ENCODE assay signal across 8 cellular contexts in genomic region chr1:25031966-25032667, GRCh38.
A peak's percentile ranks its signal among the peaks of the same experiment; 100 is the strongest.
DNase-seq lines count a peak whose midpoint lies in the region; ATAC-seq, FAIRE-seq and TF ChIP-seq lines count a peak whose summit lies in the region.

No MANE protein-coding gene starts in this region.

- no peak overlapping the region for H3K4me3 ChIP-seq in fibroblast of lung (replicated peaks in 1 of 4; ENCODE audit: control extremely low read depth in 1 of 4, insufficient read depth in 1 of 4, low read depth in 3 of 4, low read length in 4 of 4)
- no peak overlapping the region for H3K4me3 ChIP-seq in hepatocyte

- FAIRE-seq in D721Med (lab: Jason Lieb, UNC): no peak

- no peak overlapping the region for H2AFZ ChIP-seq in fibroblast of lung (ENCODE audit: low read length)
- no peak overlapping the region for H2AFZ ChIP-seq in hepatocyte

- H4K20me1 ChIP-seq in fibroblast of lung (ENCODE audit: control insufficient read depth, extremely low read depth, insufficient read depth, low read length): no peaks in the 10 kb centered on the region
- H4K20me1 ChIP-seq in hepatocyte (ENCODE audit: insufficient read depth, poor library complexity, severe bottlenecking): no peaks in the 10 kb centered on the region

- WGBS in hepatocyte (ENCODE audit: low lambda C conversion rate, missing lambda C conversion rate): 74% methylated on average over 21 of the region's 21 CpGs

- peak; percentile 26 for ATAC-seq in HG03469 (IDR thresholded peaks at IDR 0.05; ENCODE audit: unreplicated experiment)

- TF ChIP-seq CTCF in fibroblast of lung (conservative IDR thresholded peaks at IDR 0.05 in 1 of 2, IDR thresholded peaks at IDR 0.05 in 1 of 2; ENCODE audit: low read depth in 1 of 2, low read length in 2 of 2): no peak
- TF ChIP-seq CTCF in hepatocyte (IDR thresholded peaks at IDR 0.05; ENCODE audit: poor library complexity): no peak
- no peak for TF ChIP-seq CTCF in D721Med (IDR thresholded peaks at IDR 0.05; ENCODE audit: insufficient read depth, missing control alignments)

- H3K4me2 ChIP-seq in fibroblast of lung (ENCODE audit: extremely low read depth, insufficient read depth, low read length) (no peak overlapping the region), hepatocyte (no peak overlapping the region)

- H3K36me3 ChIP-seq in fibroblast of lung (ENCODE audit: control insufficient read depth, insufficient read depth, low read length): no peaks in the 10 kb centered on the region
- no peaks in the 10 kb centered on the region for H3K36me3 ChIP-seq in hepatocyte (replicated peaks; ENCODE audit: insufficient read depth, low read depth)

- H3K79me2 ChIP-seq in fibroblast of lung (ENCODE audit: control insufficient read depth, insufficient read depth, low read length): no peaks in the 10 kb centered on the region
- H3K79me2 ChIP-seq in hepatocyte: no peaks in the 10 kb centered on the region

- DNase-seq in COLO668 (lab: John Stamatoyannopoulos, UW; ENCODE audit: unreplicated experiment): peak; percentile 39
- DNase-seq in activated CD4-positive, alpha-beta T cell treated with anti-CD3 and anti-CD28 coated beads for 1 hour: peak; percentile 45
- DNase-seq in fibroblast of lung (ENCODE audit: low read depth in 2 of 2): peak; percentile 43 to 74
- no peak for DNase-seq in hepatocyte (ENCODE audit: low spot score)
- DNase-seq in D721Med (ENCODE audit: insufficient read length, low spot score): no peak
- DNase-seq in mesenteric fat pad (ENCODE audit: low spot score): no peak

- H3K4me1 ChIP-seq in fibroblast of lung (ENCODE audit: control insufficient read depth, extremely low read depth, insufficient read depth, low read length) (no peaks in the 10 kb centered on the region), hepatocyte (ENCODE audit: insufficient read depth) (no peaks in the 10 kb centered on the region)

- H3K9me2 ChIP-seq in hepatocyte (replicated peaks; ENCODE audit: insufficient read depth): no peaks in the 10 kb centered on the region

- H3K27me3 ChIP-seq in fibroblast of lung (ENCODE audit: control insufficient read depth, insufficient read depth, low read length) (no peaks in the 10 kb centered on the region), hepatocyte (no peaks in the 10 kb centered on the region)

- H3K27ac ChIP-seq in fibroblast of lung (ENCODE audit: insufficient read depth, low read length): no peak overlapping the region
- no peak overlapping the region for H3K27ac ChIP-seq in hepatocyte

- TF ChIP-seq POLR2A in GM19193 (IDR thresholded peaks at IDR 0.05; ENCODE audit: extremely low read depth, insufficient read depth, insufficient read length): peak; percentile 67

- H3K9me3 ChIP-seq in fibroblast of lung (ENCODE audit: control insufficient read depth, insufficient read depth, low read depth, low read length) (no peaks in the 10 kb centered on the region), hepatocyte (ENCODE audit: low read depth) (no peaks in the 10 kb centered on the region)

- no peak overlapping the region for H3K9ac ChIP-seq in fibroblast of lung (ENCODE audit: insufficient read depth, low read length)

Comparison
In these comparisons a context has a peak if more than half of its experiments do, and no peak if none do; other contexts are left out.
1. DNase-seq: peak in COLO668 (single experiment), activated CD4-positive, alpha-beta T cell treated with anti-CD3 and anti-CD28 coated beads for 1 hour (single experiment) and fibroblast of lung (2 of 2); none in hepatocyte (single experiment), D721Med (single experiment) and mesenteric fat pad (single experiment).